ENCODE assay signal across 16 cellular contexts in genomic region chr18:56294484-56295183, GRCh38.
DNase-seq lines count a peak whose midpoint lies in the region; ATAC-seq, FAIRE-seq and TF ChIP-seq lines count a peak whose summit lies in the region.
"Had no signal": no experiment of that assay in that cellular context is flagged by ENCODE, and none has a peak within 500 bp of the region (broad histone marks: within the 10 kb centered on the region; RNA-seq: fewer than 3 reads in every experiment).

No MANE protein-coding gene starts in this region.

- FAIRE-seq in GM12891 (lab: Jason Lieb, UNC): peak; percentile 45
- FAIRE-seq: H1 had no signal

- in situ Hi-C loops in KBM-7 (cut with MboI; ENCODE audit: low pct_unique_long_range_greater_than_20kb, low sequenced_read_pairs): no loop called here

- TF ChIP-seq CTCF in OCI-LY7 (conservative IDR thresholded peaks at IDR 0.05; ENCODE audit: low read length): no peak

- H3K9me3 Mint-ChIP-seq in stimulated activated naive B cell treated with anti-CD40 and anti-IgM and Interleukin-4, amounts not matched to agents 10 μg/mL and 1 μg/mL and 100 μg/mL, for 72 hours: peaks cover 0 to 2% of the 10 kb centered on the region in 2 donors
- no peaks in the 10 kb centered on the region for H3K9me3 Mint-ChIP-seq in activated naive CD4-positive, alpha-beta T cell treated with anti-CD3 and anti-CD28 coated beads for 36 hours

- no peak overlapping the region for H3K27ac ChIP-seq in OCI-LY7 (ENCODE audit: low read depth, low read length, poor library complexity, severe bottlenecking)

- no peak for DNase-seq in GM12891 (ENCODE audit: insufficient read length, low spot score)
- peak; percentile 27 for DNase-seq in KBM-7
- no peak for DNase-seq in OCI-LY7 (ENCODE audit: low spot score)
- DNase-seq in stimulated activated naive B cell treated with anti-CD40 and anti-IgM and Interleukin-4, amounts not matched to agents 10 μg/mL and 1 μg/mL and 100 μg/mL, for 72 hours: no peak
- no peak for DNase-seq in activated naive CD4-positive, alpha-beta T cell treated with anti-CD3 and anti-CD28 coated beads for 36 hours
- no peak for DNase-seq in amygdala (lab: John Stamatoyannopoulos, UW)
- DNase-seq: ACHN; BE2C; Karpas-422; NCI-H1417 treated with DMSO at 0.1 percent for 48 hours; NCI-H2081; NCI-H2227 treated with DMSO at 0.1 percent for 48 hours; NK-92 treated with Interleukin-12 subunit alpha and Interleukin-12 subunit beta, amount 100 ng/mL, for 24 hours; SW 1271 had no signal

- H3K4me3 Mint-ChIP-seq in stimulated activated naive B cell treated with anti-CD40 and anti-IgM and Interleukin-4, amounts not matched to agents 10 μg/mL and 1 μg/mL and 100 μg/mL, for 72 hours: peak overlapping the region; percentile 26 to 34
- H3K4me3 Mint-ChIP-seq in activated naive CD4-positive, alpha-beta T cell treated with anti-CD3 and anti-CD28 coated beads for 36 hours: no peak overlapping the region

- peaks cover 7% of the 10 kb centered on the region for H3K4me1 ChIP-seq in OCI-LY7 (ENCODE audit: insufficient read depth, low read length, poor library complexity, severe bottlenecking)
- H3K4me1 ChIP-seq: BE2C had no signal

- H2AFZ ChIP-seq in OCI-LY7 (ENCODE audit: low read length): peak overlapping the region; percentile 30

- no peaks in the 10 kb centered on the region for H3K36me3 ChIP-seq in OCI-LY7 (ENCODE audit: insufficient read depth, low read length)
- H3K36me3 ChIP-seq: BE2C had no signal

- BruUV-seq in OCI-LY7 (replicated peaks; lab: Mats Ljungman, UMichigan): no TSS peak

- peak; percentile 66 to 69 for ATAC-seq in stimulated activated naive B cell treated with anti-CD40 and anti-IgM and Interleukin-4, amounts not matched to agents 10 μg/mL and 1 μg/mL and 100 μg/mL, for 72 hours (replicated peaks)
- no peak for ATAC-seq in GM18519 (IDR thresholded peaks at IDR 0.05; ENCODE audit: low FRiP score, unreplicated experiment)

- intact Hi-C loops in OCI-LY7 (cut with micrococcal nuclease; ENCODE audit: unreplicated experiment): no loop called here
- intact Hi-C loops in activated naive CD4-positive, alpha-beta T cell treated with anti-CD3 and anti-CD28 coated beads for 36 hours (cut with micrococcal nuclease): no loop called here

- peaks cover 29% of the 10 kb centered on the region in 2 donors for H3K4me1 Mint-ChIP-seq in stimulated activated naive B cell treated with anti-CD40 and anti-IgM and Interleukin-4, amounts not matched to agents 10 μg/mL and 1 μg/mL and 100 μg/mL, for 72 hours
- peaks cover 2% of the 10 kb centered on the region for H3K4me1 Mint-ChIP-seq in activated naive CD4-positive, alpha-beta T cell treated with anti-CD3 and anti-CD28 coated beads for 36 hours (ENCODE audit: low read depth)

- CTCF ChIA-PET in OCI-LY7 (lab: Charles Lee; ENCODE audit: unreplicated experiment): no interaction called here
- CTCF ChIA-PET in activated naive CD4-positive, alpha-beta T cell treated with anti-CD3 and anti-CD28 coated beads for 36 hours (lab: Charles Lee): no interaction called here

- H3K36me3 Mint-ChIP-seq in stimulated activated naive B cell treated with anti-CD40 and anti-IgM and Interleukin-4, amounts not matched to agents 10 μg/mL and 1 μg/mL and 100 μg/mL, for 72 hours: no peaks in the 10 kb centered on the region
- H3K36me3 Mint-ChIP-seq in activated naive CD4-positive, alpha-beta T cell treated with anti-CD3 and anti-CD28 coated beads for 36 hours (ENCODE audit: low read depth): no peaks in the 10 kb centered on the region

- no peak for TF ChIP-seq POLR2A in GM12891 (IDR thresholded peaks at IDR 0.05; ENCODE audit: low read depth, low read length)

- H3K79me2 ChIP-seq in OCI-LY7 (ENCODE audit: insufficient read depth, low read depth, low read length): no peaks in the 10 kb centered on the region

- H3K4me3 ChIP-seq in OCI-LY7 (ENCODE audit: low read depth, low read length, poor library complexity, severe bottlenecking): no peak overlapping the region

- H4K20me1 ChIP-seq in OCI-LY7 (ENCODE audit: insufficient read depth, low read length): no peaks in the 10 kb centered on the region

- POLR2A ChIA-PET in OCI-LY7 (lab: Charles Lee): no interaction called here

- no peaks in the 10 kb centered on the region for H3K27me3 Mint-ChIP-seq in stimulated activated naive B cell treated with anti-CD40 and anti-IgM and Interleukin-4, amounts not matched to agents 10 μg/mL and 1 μg/mL and 100 μg/mL, for 72 hours
- H3K27me3 Mint-ChIP-seq in activated naive CD4-positive, alpha-beta T cell treated with anti-CD3 and anti-CD28 coated beads for 36 hours (ENCODE audit: low read depth): no peaks in the 10 kb centered on the region

- H3K9me2 ChIP-seq in OCI-LY7 (ENCODE audit: insufficient read depth, low read length): no peaks in the 10 kb centered on the region

- H3K27ac Mint-ChIP-seq in stimulated activated naive B cell treated with anti-CD40 and anti-IgM and Interleukin-4, amounts not matched to agents 10 μg/mL and 1 μg/mL and 100 μg/mL, for 72 hours: no peak overlapping the region
- no peak overlapping the region for H3K27ac Mint-ChIP-seq in activated naive CD4-positive, alpha-beta T cell treated with anti-CD3 and anti-CD28 coated beads for 36 hours

- no peaks in the 10 kb centered on the region for H3K9me3 ChIP-seq in OCI-LY7 (ENCODE audit: low read length)
- H3K9me3 ChIP-seq: BE2C had no signal

- peak overlapping the region; percentile 41 for H3K4me2 ChIP-seq in OCI-LY7 (ENCODE audit: low read length)

TF ChIP-seq in GM12891, 5 proteins besides CTCF, POLR2A, EP300 and RAD21:
- TF ChIP-seq TAF1 (IDR thresholded peaks at IDR 0.05; ENCODE audit: low read depth, low read length) (no peak), SPI1 (IDR thresholded peaks at IDR 0.05; ENCODE audit: low read depth, low read length) (0 out of 2 replicates have a peak, but pooled peaks have one; percentile 3)
